In genomic region chr12:3432176-3432742, GRCh38 we compare ENCODE assay signal across 13 cellular contexts. TPM values are rescaled to one million over a fixed set of nuclear protein-coding genes. Genes with fewer than 3 reads are reported as not detected.
DNase-seq lines count a peak whose midpoint lies in the region; ATAC-seq, FAIRE-seq and TF ChIP-seq lines count a peak whose summit lies in the region.
"Had no signal": no experiment of that assay in that cellular context is flagged by ENCODE, and none has a peak within 500 bp of the region (broad histone marks: within the 10 kb centered on the region; RNA-seq: fewer than 3 reads in every experiment).

No MANE protein-coding gene starts in this region.

- H3K9ac ChIP-seq in mammary epithelial cell (ENCODE audit: insufficient read depth, low read length): no peak overlapping the region

- H3K4me3 ChIP-seq in mammary epithelial cell (replicated peaks in 1 of 3; ENCODE audit: insufficient read depth in 1 of 3, low read depth in 2 of 3, low read length in 3 of 3) (no peak overlapping the region), RWPE2 (ENCODE audit: severe bottlenecking) (no peak overlapping the region), brain microvascular endothelial cell (ENCODE audit: low read depth, low read length) (no peak overlapping the region)

- peak; percentile 16 for DNase-seq in mammary epithelial cell
- no peak for DNase-seq in MCF 10A (ENCODE audit: unreplicated experiment)
- DNase-seq in RWPE2 (ENCODE audit: low spot score): peak; percentile 50
- peak; percentile 60 for DNase-seq in iPS DF 19.7 (ENCODE audit: low read depth, low spot score)
- DNase-seq in urothelium cell line (ENCODE audit: low spot score): no peak
- DNase-seq in brain microvascular endothelial cell: no peak
- DNase-seq: activated CD4-positive, alpha-beta T cell treated with anti-CD3 and anti-CD28 coated beads, Interleukin-2, amount 50 U/mL, for 1 hour; foreskin melanocyte; stimulated activated CD4-positive, alpha-beta T cell treated with anti-CD3 and anti-CD28 coated beads, Interleukin-12 subunit alpha, Interleukin-12 subunit beta, amount 100 ng/mL, for 4 hours had no signal

- no peaks in the 10 kb centered on the region for H3K9me3 ChIP-seq in mammary epithelial cell (replicated peaks; ENCODE audit: insufficient read depth, low read length)
- H3K9me3 ChIP-seq in RWPE2 (ENCODE audit: severe bottlenecking): no peaks in the 10 kb centered on the region

- H3K27ac Mint-ChIP-seq in MCF 10A (ENCODE audit: low read depth, unreplicated experiment): no peak overlapping the region

- BruUV-seq in mammary epithelial cell (replicated peaks; lab: Mats Ljungman, UMichigan) (no TSS peak), MCF 10A (replicated peaks; lab: Mats Ljungman, UMichigan) (no TSS peak)

- no peaks in the 10 kb centered on the region for H3K79me2 ChIP-seq in mammary epithelial cell (ENCODE audit: insufficient read depth, low read length)

- H3K4me1 Mint-ChIP-seq in MCF 10A (ENCODE audit: insufficient read depth, unreplicated experiment): no peaks in the 10 kb centered on the region

- H3K4me2 ChIP-seq in mammary epithelial cell (ENCODE audit: insufficient read depth, low read depth, low read length): no peak overlapping the region

- H3K36me3 ChIP-seq in mammary epithelial cell (ENCODE audit: insufficient read depth, low read length) (no peaks in the 10 kb centered on the region), RWPE2 (ENCODE audit: low read depth) (no peaks in the 10 kb centered on the region), brain microvascular endothelial cell (replicated peaks) (no peaks in the 10 kb centered on the region)

- H4K20me1 ChIP-seq in mammary epithelial cell (ENCODE audit: insufficient read depth, low read length): no peaks in the 10 kb centered on the region

- peak; percentile 27 for FAIRE-seq in urothelium cell line (lab: Jason Lieb, UNC)

- POLR2A ChIA-PET in MCF 10A (lab: Yijun Ruan, JAX): interaction anchor here (0.8 kb wide), 1 partner anchor 22 kb away, joined by 4 read pairs; no protein-coding TSS in a partner anchor

- H3K27me3 ChIP-seq in mammary epithelial cell (ENCODE audit: insufficient read depth, low read length) (no peaks in the 10 kb centered on the region), RWPE2 (ENCODE audit: insufficient read depth, poor library complexity, severe bottlenecking) (no peaks in the 10 kb centered on the region), brain microvascular endothelial cell (replicated peaks) (no peaks in the 10 kb centered on the region)

- H3K27ac ChIP-seq in mammary epithelial cell (ENCODE audit: insufficient read depth, low read depth, low read length) (no peak overlapping the region), RWPE2 (ENCODE audit: poor library complexity, severe bottlenecking) (no peak overlapping the region), brain microvascular endothelial cell (no peak overlapping the region)

- ATAC-seq in RWPE2 (ENCODE audit: low read depth) (peak; percentile 48), GM18517 (IDR thresholded peaks at IDR 0.05; ENCODE audit: unreplicated experiment) (no peak), GM21576 (IDR thresholded peaks at IDR 0.05; ENCODE audit: unreplicated experiment) (no peak)

- H2AFZ ChIP-seq in mammary epithelial cell (ENCODE audit: low read depth, low read length): peak overlapping the region; percentile 8

- TF ChIP-seq CTCF in mammary epithelial cell (conservative IDR thresholded peaks at IDR 0.05 in 1 of 2, IDR thresholded peaks at IDR 0.05 in 1 of 2; ENCODE audit: extremely low read depth in 1 of 2, insufficient read depth in 1 of 2, low read depth in 1 of 2, low read length in 2 of 2) (no peak), MCF 10A (IDR thresholded peaks at IDR 0.05; ENCODE audit: unreplicated experiment) (no peak), RWPE2 (IDR thresholded peaks at IDR 0.05; ENCODE audit: poor library complexity, severe bottlenecking) (no peak), brain microvascular endothelial cell (IDR thresholded peaks at IDR 0.05; ENCODE audit: low read depth, low read length, missing control alignments) (no peak)

- H3K9me3 Mint-ChIP-seq in MCF 10A (ENCODE audit: unreplicated experiment): no peaks in the 10 kb centered on the region

- no peaks in the 10 kb centered on the region for H3K4me1 ChIP-seq in mammary epithelial cell (ENCODE audit: insufficient read depth, low read length)
- no peaks in the 10 kb centered on the region for H3K4me1 ChIP-seq in RWPE2 (ENCODE audit: insufficient read depth, poor library complexity, severe bottlenecking)

- H3K36me3 Mint-ChIP-seq in MCF 10A (ENCODE audit: insufficient read depth, unreplicated experiment): no peaks in the 10 kb centered on the region

- dilution Hi-C loops in mammary epithelial cell (cut with HindIII; ENCODE audit: low sequenced_read_pairs): no loop called here

- H3K4me3 Mint-ChIP-seq in MCF 10A (ENCODE audit: unreplicated experiment): no peak overlapping the region

- H3K27me3 Mint-ChIP-seq in MCF 10A (ENCODE audit: insufficient read depth, unreplicated experiment): peaks cover 13% of the 10 kb centered on the region

- 84% methylated on average over 7 of the region's 7 CpGs for WGBS in mammary epithelial cell (ENCODE audit: low coverage, missing lambda C conversion rate)

- CTCF ChIA-PET in mammary epithelial cell (lab: Charles Lee; ENCODE audit: low non-redundant PET): no interaction called here
- CTCF ChIA-PET in MCF 10A (lab: Yijun Ruan, JAX): interaction anchor here (0.6 to 0.7 kb wide), 3 partner anchors 51 to 133 kb away, joined by 3 read pairs; no protein-coding TSS in a partner anchor

- in situ Hi-C loops in mammary epithelial cell (cut with MboI; ENCODE audit: low sequenced_read_pairs in 2 of 2) (no loop called here), brain microvascular endothelial cell (cut with HindIII; ENCODE audit: low pct_ligation_motif_present, low sequenced_read_pairs) (no loop called here)

- intact Hi-C loops in mammary epithelial cell (cut with micrococcal nuclease) (no loop called here), MCF 10A (cut with micrococcal nuclease) (no loop called here)

RNA-seq across cellular contexts. Expression of gene PRMT8, which starts 58.7 kb away (rescaled TPM):
- total RNA-seq in mammary epithelial cell (10 to 100 TPM in 1 of 2 donors, under 1 TPM in 1; 0.50 to 34.0 TPM), MCF 10A (2022) (0.05 and 0.54 TPM in 2 replicates)
- 8.9 TPM for polyA plus RNA-seq in mammary epithelial cell
- polyA minus RNA-seq in mammary epithelial cell: 17.8 TPM
- total RNA-seq: mononuclear cell had no signal
- polyA plus RNA-seq: BJ had no signal

Comparison
In these comparisons a context has a peak if more than half of its experiments do, and no peak if none do; other contexts are left out.
1. DNase-seq: peak in mammary epithelial cell (single experiment), RWPE2 (single experiment) and iPS DF 19.7 (single experiment); none in MCF 10A (single experiment), urothelium cell line (single experiment) and brain microvascular endothelial cell (single experiment).